Comparison of ENCODE assay signal across 15 cellular contexts in the genomic region with DNA sequence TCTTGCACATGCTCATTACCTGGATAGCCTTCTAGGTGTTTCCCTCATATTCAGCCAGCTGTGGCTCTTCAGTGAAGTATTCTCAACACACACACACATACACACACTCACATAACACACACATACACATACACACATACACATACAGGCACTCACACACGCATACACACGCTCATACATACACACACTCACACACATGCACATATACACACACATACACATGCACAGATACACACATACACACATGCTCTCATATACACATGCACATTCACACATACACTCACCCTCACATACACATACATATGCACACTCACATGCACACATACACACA. TPM values are rescaled to one million over a fixed set of nuclear protein-coding genes. Genes with fewer than 3 reads are reported as not detected.
DNase-seq lines count a peak whose midpoint lies in the region; ATAC-seq, FAIRE-seq and TF ChIP-seq lines count a peak whose summit lies in the region.
"Had no signal": no experiment of that assay in that cellular context is flagged by ENCODE, and none has a peak within 500 bp of the region (broad histone marks: within the 10 kb centered on the region; RNA-seq: fewer than 3 reads in every experiment).

No MANE protein-coding gene starts in this region.

- H4K8ac ChIP-seq in IMR-90 (ENCODE audit: low read depth in 2 of 2, low read length in 2 of 2), result no peak overlapping the region
- no peak overlapping the region for H4K8ac ChIP-seq in H1 (ENCODE audit: extremely low read depth, insufficient read depth, low read length)

- H2BK15ac ChIP-seq in IMR-90 (ENCODE audit: low read depth, low read length) (no peak overlapping the region), H1 (ENCODE audit: low read length) (peak overlapping the region; percentile 12)

- TF ChIP-seq EP300 in H1 (IDR thresholded peaks at IDR 0.05; ENCODE audit: borderline replicate concordance in 1 of 2, low read depth in 2 of 2, low read length in 2 of 2), result no peak

- H3K4me3 ChIP-seq in IMR-90 (ENCODE audit: insufficient read depth, low read depth, low read length), result no peak overlapping the region
- no peak overlapping the region for H3K4me3 ChIP-seq in H1 (ENCODE audit: extremely low read depth in 1 of 4, insufficient read depth in 2 of 4, low read depth in 3 of 4, low read length in 4 of 4)
- H3K4me3 ChIP-seq in SJCRH30, result no peak overlapping the region
- H3K4me3 ChIP-seq: BLaER1 treated with 17β-estradiol and CSF1 and Interleukin-3, amounts not matched to agents 10 nM and 100 nM had no signal

- BruUV-seq in IMR-90 (replicated peaks; lab: Mats Ljungman, UMichigan), result no TSS peak

- TF ChIP-seq RAD21 in IMR-90 (IDR thresholded peaks at IDR 0.05; ENCODE audit: low read length) (no peak), H1 (IDR thresholded peaks at IDR 0.05 in 1 of 2, conservative IDR thresholded peaks at IDR 0.05 in 1 of 2; ENCODE audit: low read depth in 2 of 2, low read length in 2 of 2) (no peak)

- H3K4ac ChIP-seq in IMR-90 (ENCODE audit: low read depth, low read length), result no peak overlapping the region
- peak overlapping the region; percentile 44 for H3K4ac ChIP-seq in H1 (replicated peaks; ENCODE audit: insufficient read length, low read depth, low read length)

- intact Hi-C loops in IMR-90 (cut with micrococcal nuclease), result no loop called here

- peak; percentile 9 for FAIRE-seq in GM12892 (lab: Jason Lieb, UNC)
- no peak for FAIRE-seq in H1 (lab: Jason Lieb, UNC)

- no peak overlapping the region for H3K4me2 ChIP-seq in IMR-90 (ENCODE audit: low read depth, low read length)
- H3K4me2 ChIP-seq in H1 (ENCODE audit: insufficient read depth in 1 of 2, low read depth in 2 of 2, low read length in 2 of 2), result no peak overlapping the region
- H3K4me2 ChIP-seq: BLaER1 treated with 17β-estradiol and CSF1 and Interleukin-3, amounts not matched to agents 10 nM and 100 nM had no signal

- CTCF ChIA-PET in IMR-90 (lab: Yijun Ruan, JAX) (no interaction called here), H1 (lab: Charles Lee; ENCODE audit: partially characterized antibody) (interaction anchor here (3.1 kb wide), 1 partner anchor 12 kb away, joined by 13 read pairs; no protein-coding TSS in a partner anchor)

- no peaks in the 10 kb centered on the region for H3K4me1 Mint-ChIP-seq in stimulated activated effector memory CD8-positive, alpha-beta T cell treated with anti-CD3 and anti-CD28 coated beads, Interleukin-12 subunit alpha, Interleukin-12 subunit beta, amount 100 ng/mL, for 72 hours
- H3K4me1 Mint-ChIP-seq: CD4-positive, CD25-positive, alpha-beta regulatory T cell had no signal

- H3K9me3 Mint-ChIP-seq in stimulated activated effector memory CD8-positive, alpha-beta T cell treated with anti-CD3 and anti-CD28 coated beads, Interleukin-12 subunit alpha, Interleukin-12 subunit beta, amount 100 ng/mL, for 72 hours, result no peaks in the 10 kb centered on the region
- H3K9me3 Mint-ChIP-seq: CD4-positive, CD25-positive, alpha-beta regulatory T cell had no signal

- dilution Hi-C loops in IMR-90 (cut with HindIII; ENCODE audit: low sequenced_read_pairs, unreplicated experiment), result no loop called here

- H4K91ac ChIP-seq in IMR-90 (ENCODE audit: insufficient read depth, low read depth, low read length), result no peak overlapping the region
- H4K91ac ChIP-seq in H1 (replicated peaks; ENCODE audit: insufficient read length, low read length), result peak overlapping the region; percentile 52

- H3K18ac ChIP-seq in IMR-90 (ENCODE audit: low read depth, low read length) (no peak overlapping the region), H1 (ENCODE audit: extremely low read depth, low read length) (no peak overlapping the region)

- 100% methylated on average over 2 of the region's 2 CpGs; no CpG with 5 or more reads in 1 of the 2 experiments for WGBS in IMR-90 (ENCODE audit: extremely low coverage in 2 of 2, insufficient read length in 1 of 2), 2 experiments
- WGBS in H1 (ENCODE audit: extremely low coverage in 1 of 2, insufficient coverage in 1 of 2, insufficient read length in 1 of 2, insufficient replicate concordance in 2 of 2, low coverage in 1 of 2, low lambda C conversion rate in 2 of 2, missing lambda C conversion rate in 1 of 2), 2 experiments, result 93% methylated on average over 2 of the region's 2 CpGs; no CpG with 5 or more reads in 1 of the 2 experiments

- H3K56ac ChIP-seq in IMR-90 (ENCODE audit: extremely low read depth, insufficient read depth, low read length) (no peak overlapping the region), H1 (replicated peaks; ENCODE audit: insufficient read length, low read depth, low read length) (peak overlapping the region; percentile 89)

- H4K5ac ChIP-seq in IMR-90 (ENCODE audit: low read depth, low read length) (no peak overlapping the region), H1 (ENCODE audit: insufficient read length, low read depth, low read length) (no peak overlapping the region)

- H4K20me1 ChIP-seq in IMR-90 (ENCODE audit: insufficient read depth, low read length), result no peaks in the 10 kb centered on the region
- peaks cover 0 to 6% of the 10 kb centered on the region in 2 experiments for H4K20me1 ChIP-seq in H1 (replicated peaks in 1 of 2; ENCODE audit: control insufficient read depth in 1 of 2, insufficient read depth in 2 of 2, low read length in 2 of 2)
- H4K20me1 ChIP-seq: BLaER1 treated with 17β-estradiol and CSF1 and Interleukin-3, amounts not matched to agents 10 nM and 100 nM had no signal

- H3K79me2 ChIP-seq in H1 (ENCODE audit: control insufficient read depth in 1 of 2, insufficient read depth in 2 of 2, low read length in 2 of 2), result peaks cover 0 to 4% of the 10 kb centered on the region in 2 experiments; a peak in 2 of 4 replicates

- H3K23ac ChIP-seq in IMR-90 (ENCODE audit: low read depth, low read length) (no peak overlapping the region), H1 (ENCODE audit: insufficient read length) (no peak overlapping the region)

- H2BK20ac ChIP-seq in IMR-90 (ENCODE audit: low read depth, low read length) (no peak overlapping the region), H1 (ENCODE audit: low read length) (no peak overlapping the region)

- H3K36me3 ChIP-seq in IMR-90 (ENCODE audit: control insufficient read depth, insufficient read depth, low read length) (no peaks in the 10 kb centered on the region), H1 (ENCODE audit: control insufficient read depth in 2 of 4, insufficient read depth in 4 of 4, low read length in 3 of 4) (no peaks in the 10 kb centered on the region; a peak in 1 of 8 replicates), SJCRH30 (no peaks in the 10 kb centered on the region)
- H3K36me3 ChIP-seq: BLaER1 treated with 17β-estradiol and CSF1 and Interleukin-3, amounts not matched to agents 10 nM and 100 nM had no signal

- no peak overlapping the region for H2AK5ac ChIP-seq in IMR-90 (ENCODE audit: low read depth, low read length)
- H2AK5ac ChIP-seq in H1 (ENCODE audit: low read depth, low read length), result peak overlapping the region; percentile 69; the same call in 1 of the 2 replicates

- peaks cover 4% of the 10 kb centered on the region for H3K27me3 ChIP-seq in IMR-90 (ENCODE audit: control insufficient read depth, insufficient read depth, low read length)
- no peaks in the 10 kb centered on the region for H3K27me3 ChIP-seq in H1 (replicated peaks in 1 of 4; ENCODE audit: control insufficient read depth in 3 of 4, extremely low read depth in 1 of 4, insufficient read depth in 3 of 4, low read length in 3 of 4)
- no peaks in the 10 kb centered on the region for H3K27me3 ChIP-seq in SJCRH30
- H3K27me3 ChIP-seq: BLaER1 treated with 17β-estradiol and CSF1 and Interleukin-3, amounts not matched to agents 10 nM and 100 nM had no signal

- no peak overlapping the region for H3K9ac ChIP-seq in IMR-90 (ENCODE audit: low read depth, low read length)
- H3K9ac ChIP-seq in H1 (replicated peaks in 1 of 4; ENCODE audit: extremely low read depth in 1 of 4, low read depth in 3 of 4, low read length in 3 of 4), result no peak overlapping the region
- H3K9ac ChIP-seq: BLaER1 treated with 17β-estradiol and CSF1 and Interleukin-3, amounts not matched to agents 10 nM and 100 nM had no signal

- H3K9me3 ChIP-seq in IMR-90 (ENCODE audit: control insufficient read depth, insufficient read depth, low read length) (no peaks in the 10 kb centered on the region; the same call in 1 of the 2 replicates), H1 (ENCODE audit: insufficient read depth in 2 of 2, low read depth in 1 of 2, low read length in 1 of 2) (peaks cover 0 to 2% of the 10 kb centered on the region in 2 experiments; a peak in 1 of 4 replicates), SJCRH30 (replicated peaks) (no peaks in the 10 kb centered on the region)

- 0 out of 2 replicates have a peak, but pooled peaks cover 6% of the 10 kb centered on the region for H3K9me1 ChIP-seq in IMR-90 (ENCODE audit: insufficient read depth, low read length)

- DNase-seq in GM12892 (ENCODE audit: insufficient read length) (no peak), IMR-90 (no peak), H1 (ENCODE audit: low read depth in 1 of 2, low spot score in 2 of 2) (no peak), SJCRH30 (no peak), T-helper 9 cell (no peak)
- no peak for DNase-seq in stimulated activated effector memory CD8-positive, alpha-beta T cell treated with anti-CD3 and anti-CD28 coated beads, Interleukin-12 subunit alpha, Interleukin-12 subunit beta, amount 100 ng/mL, for 72 hours (ENCODE audit: low spot score in 2 of 2)
- DNase-seq: 8988T; CD4-positive, CD25-positive, alpha-beta regulatory T cell; DMS53; Kasumi-1 had no signal

- no peaks in the 10 kb centered on the region for H3K79me1 ChIP-seq in IMR-90 (ENCODE audit: low read depth in 1 of 2, low read length in 2 of 2)
- H3K79me1 ChIP-seq in H1 (ENCODE audit: low read depth, low read length), result no peaks in the 10 kb centered on the region

- peak overlapping the region; percentile 82 for H2BK5ac ChIP-seq in IMR-90 (ENCODE audit: low read depth, low read length, poor library complexity, severe bottlenecking)
- H2BK5ac ChIP-seq in H1 (ENCODE audit: low read depth, low read length), result peak overlapping the region; percentile 3; the same call in 1 of the 2 replicates

- H2AFZ ChIP-seq in IMR-90 (replicated peaks; ENCODE audit: low read length, poor library complexity), result no peak overlapping the region
- no peak overlapping the region for H2AFZ ChIP-seq in H1 (ENCODE audit: low read length)

- H2BK12ac ChIP-seq in H1 (ENCODE audit: low read depth, low read length), result peak overlapping the region; percentile 6; the same call in 1 of the 2 replicates

- no peak overlapping the region for H2BK120ac ChIP-seq in IMR-90 (ENCODE audit: low read depth, low read length)
- H2BK120ac ChIP-seq in H1 (replicated peaks; ENCODE audit: low read depth, low read length), result no peak overlapping the region

- H3K27ac Mint-ChIP-seq in stimulated activated effector memory CD8-positive, alpha-beta T cell treated with anti-CD3 and anti-CD28 coated beads, Interleukin-12 subunit alpha, Interleukin-12 subunit beta, amount 100 ng/mL, for 72 hours, result no peak overlapping the region
- H3K27ac Mint-ChIP-seq: CD4-positive, CD25-positive, alpha-beta regulatory T cell had no signal

- H3K23me2 ChIP-seq in H1 (ENCODE audit: low read depth, low read length), result peaks cover 7% of the 10 kb centered on the region; the same call in 1 of the 2 replicates

- no peak for TF ChIP-seq POLR2A in GM12892 (IDR thresholded peaks at IDR 0.05; ENCODE audit: low read depth, low read length)
- no peak for TF ChIP-seq POLR2A in IMR-90 (IDR thresholded peaks at IDR 0.05; ENCODE audit: low read depth, low read length)
- no peak for TF ChIP-seq POLR2A in H1 (IDR thresholded peaks at IDR 0.05; ENCODE audit: control extremely low read depth in 1 of 2, low read depth in 2 of 2, low read length in 2 of 2)

- H3K36me3 Mint-ChIP-seq in stimulated activated effector memory CD8-positive, alpha-beta T cell treated with anti-CD3 and anti-CD28 coated beads, Interleukin-12 subunit alpha, Interleukin-12 subunit beta, amount 100 ng/mL, for 72 hours, result no peaks in the 10 kb centered on the region
- H3K36me3 Mint-ChIP-seq: CD4-positive, CD25-positive, alpha-beta regulatory T cell had no signal

- POLR2A ChIA-PET in IMR-90 (lab: Charles Lee; ENCODE audit: unreplicated experiment) (no interaction called here), H1 (lab: Charles Lee; ENCODE audit: partially characterized antibody) (interaction anchor here (1.3 kb wide), 1 partner anchor 10 kb away, joined by 3 read pairs; no protein-coding TSS in a partner anchor)

- peak overlapping the region; percentile 19 for H2AK9ac ChIP-seq in IMR-90 (replicated peaks; ENCODE audit: low read depth, low read length, poor library complexity)

- H3K27ac ChIP-seq in IMR-90 (ENCODE audit: insufficient read depth, low read length) (no peak overlapping the region), H1 (ENCODE audit: low read depth, low read length) (no peak overlapping the region), SJCRH30 (no peak overlapping the region)
- H3K27ac ChIP-seq: BLaER1 treated with 17β-estradiol and CSF1 and Interleukin-3, amounts not matched to agents 10 nM and 100 nM had no signal

- H3K4me1 ChIP-seq in IMR-90 (ENCODE audit: control insufficient read depth, insufficient read depth, low read length) (no peaks in the 10 kb centered on the region), H1 (replicated peaks in 1 of 4; ENCODE audit: control insufficient read depth in 3 of 4, insufficient read depth in 4 of 4, low read length in 3 of 4) (peaks cover 0 to 2% (median 1%) of the 10 kb centered on the region in 4 experiments; a peak in 1 of 7 replicates), SJCRH30 (no peaks in the 10 kb centered on the region; the same call in 1 of the 2 replicates)

- H3K4me3 Mint-ChIP-seq in stimulated activated effector memory CD8-positive, alpha-beta T cell treated with anti-CD3 and anti-CD28 coated beads, Interleukin-12 subunit alpha, Interleukin-12 subunit beta, amount 100 ng/mL, for 72 hours, result no peak overlapping the region
- H3K4me3 Mint-ChIP-seq: CD4-positive, CD25-positive, alpha-beta regulatory T cell had no signal

- ATAC-seq in IMR-90 (ENCODE audit: low read depth), result no peak
- ATAC-seq in stimulated activated effector memory CD8-positive, alpha-beta T cell treated with anti-CD3 and anti-CD28 coated beads, Interleukin-12 subunit alpha, Interleukin-12 subunit beta, amount 100 ng/mL, for 72 hours, result peak; percentile 21
- no peak for ATAC-seq in HG02840 (IDR thresholded peaks at IDR 0.05; ENCODE audit: low FRiP score, unreplicated experiment)
- ATAC-seq: HCT116 had no signal

- H3K14ac ChIP-seq in IMR-90 (replicated peaks; ENCODE audit: low read depth, low read length) (no peak overlapping the region; the same call in 1 of the 2 replicates), H1 (ENCODE audit: insufficient read length) (no peak overlapping the region)

- TF ChIP-seq CTCF in IMR-90 (conservative IDR thresholded peaks at IDR 0.05; ENCODE audit: low read depth, low read length) (no peak), H1 (IDR thresholded peaks at IDR 0.05; ENCODE audit: control extremely low read depth in 1 of 3, insufficient read depth in 1 of 3, low read depth in 1 of 3, low read length in 3 of 3) (no peak)

- in situ Hi-C loops in IMR-90 (cut with MboI; ENCODE audit: low sequenced_read_pairs), result no loop called here

RNA-seq across cellular contexts. Expression of gene GRK7, which starts 41.2 kb away (rescaled TPM):
- not detected for polyA plus RNA-seq in GM12892 (2012; ENCODE audit: missing spikeins)
- total RNA-seq in IMR-90 (2012; rRNA removed), result not detected in 2 replicates
- not detected in 2 replicates for polyA plus RNA-seq in IMR-90 (2012; rRNA removed)
- polyA plus RNA-seq in IMR-90 (2012; cell fraction: cytosol; rRNA removed), result not detected in 2 replicates
- polyA plus RNA-seq in IMR-90 (2012; cell fraction: nucleus; rRNA removed; ENCODE audit: low replicate concordance), result 0.01 TPM in 1 of 2 replicates, not detected in the other
- not detected in 2 replicates for total RNA-seq in H1 (2021; fragmentation: NEBNext Ultra II Directional; extraction: Animal tissue kit (Norgen Biotek cat#: 25700))
- not detected in 2 replicates for polyA plus RNA-seq in H1 (2011; rRNA removed)
- not detected for polyA plus RNA-seq in H1 (2011; cell fraction: cytosol; rRNA removed)
- polyA plus RNA-seq in H1 (2011; cell fraction: nucleus; rRNA removed), result not detected
- polyA plus RNA-seq in H1 (2012, experiment 1 of 2), result not detected in 4 replicates
- not detected for polyA plus RNA-seq in H1 (2012, experiment 2 of 2)
- polyA plus RNA-seq in H1 (2013, experiment 1 of 2), result not detected
- polyA plus RNA-seq in H1 (2013, experiment 2 of 2), result 0.02 TPM
- not detected in 2 replicates for polyA minus RNA-seq in H1 (2011; rRNA and poly(A)+ RNA removed)
- polyA minus RNA-seq in H1 (2011; cell fraction: cytosol; rRNA and poly(A)+ RNA removed), result not detected
- not detected for polyA minus RNA-seq in H1 (2011; cell fraction: nucleus; rRNA and poly(A)+ RNA removed)
- 0.20 and 0.30 TPM in 2 replicates for total RNA-seq in SJCRH30 (2014; rRNA removed; shearing (Covaris generic))
- total RNA-seq: CD4-positive, CD25-positive, alpha-beta regulatory T cell; H4; HT-29 had no signal
